1 cellular context compared by ENCODE assay signal in genomic region chr13:76971215-76971614, GRCh38.
TF ChIP-seq lines count a peak whose summit lies in the region.

No MANE protein-coding gene starts in this region.

TF ChIP-seq in GM23338, 12 proteins besides CTCF, POLR2A, EP300 and RAD21 (continued from another document):
- TF ChIP-seq ZNF462 (CRISPR knock-in tag; IDR thresholded peaks at IDR 0.05): no peak
